Comparison of ENCODE assay signal across 8 cellular contexts in the genomic region with DNA sequence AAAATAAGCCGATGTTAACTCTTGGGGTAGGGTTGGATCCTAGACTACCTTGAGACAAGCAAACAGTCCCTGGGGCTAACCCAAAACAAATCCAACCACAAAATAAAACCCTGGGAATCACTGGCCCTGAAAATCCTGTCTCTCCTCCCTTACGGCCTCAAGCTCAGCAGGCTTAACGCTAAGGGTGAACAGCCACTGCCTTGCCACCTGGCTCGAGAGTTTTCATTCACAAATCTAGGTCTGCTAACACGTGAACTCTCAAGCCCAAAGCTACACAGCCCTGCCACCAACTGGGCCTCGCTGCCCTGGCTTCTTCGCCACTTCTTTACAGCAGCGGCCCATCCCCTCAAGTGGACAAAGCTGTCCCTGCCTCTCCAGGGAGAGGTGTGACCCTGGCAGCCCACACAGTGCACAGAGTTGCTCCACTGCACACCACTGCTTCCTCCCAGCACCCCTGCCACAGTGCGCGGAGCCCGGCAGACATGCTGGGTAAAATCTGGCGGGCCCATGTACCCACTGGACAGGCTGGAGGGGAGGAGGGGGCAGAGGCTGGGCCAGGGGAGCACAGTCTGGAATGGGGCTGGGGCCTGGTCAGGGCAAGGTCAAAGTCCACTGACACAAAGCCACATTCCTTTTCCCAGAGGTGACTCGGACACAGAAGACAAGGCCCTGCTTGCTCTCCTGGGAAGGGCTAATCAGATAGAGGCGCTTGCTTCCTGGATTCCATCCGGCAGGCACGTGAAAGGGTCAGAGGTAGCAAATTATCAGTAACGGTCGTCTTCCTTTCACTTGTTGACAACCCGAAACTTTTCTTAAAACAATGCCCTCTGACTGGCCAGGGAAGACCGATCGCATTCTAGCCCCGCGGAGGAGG. TPM values are rescaled to one million over a fixed set of nuclear protein-coding genes. Genes with fewer than 3 reads are reported as not detected.
A peak's percentile ranks its signal among the peaks of the same experiment; 100 is the strongest.
DNase-seq lines count a peak whose midpoint lies in the region; ATAC-seq and TF ChIP-seq lines count a peak whose summit lies in the region.

No MANE protein-coding gene starts in this region.

- BruUV-seq in mammary epithelial cell (replicated peaks; lab: Mats Ljungman, UMichigan), result no TSS peak

- in situ Hi-C loops in mammary epithelial cell (cut with MboI; ENCODE audit: low sequenced_read_pairs in 2 of 2), result no loop called here

- H3K27me3 ChIP-seq in Karpas-422 (ENCODE audit: low read length) (no peaks in the 10 kb centered on the region), mammary epithelial cell (ENCODE audit: insufficient read depth, low read length) (no peaks in the 10 kb centered on the region), mesendoderm (ENCODE audit: insufficient read depth, low read length, poor library complexity) (no peaks in the 10 kb centered on the region), foreskin keratinocyte (no peaks in the 10 kb centered on the region)

- H2AFZ ChIP-seq in Karpas-422 (ENCODE audit: low read length) (no peak overlapping the region), mammary epithelial cell (ENCODE audit: low read depth, low read length) (peak overlapping the region; percentile 65)

- CTCF ChIA-PET in mammary epithelial cell (lab: Charles Lee; ENCODE audit: low non-redundant PET), result no interaction called here

- H3K79me2 ChIP-seq in Karpas-422 (ENCODE audit: low read length), result peaks cover 17% of the 10 kb centered on the region; the same call in 1 of the 2 replicates
- H3K79me2 ChIP-seq in mammary epithelial cell (ENCODE audit: insufficient read depth, low read length), result peaks cover 35% of the 10 kb centered on the region
- H3K79me2 ChIP-seq in mesendoderm (ENCODE audit: control insufficient read depth, insufficient read depth, low read length), result peaks cover 2% of the 10 kb centered on the region

- ATAC-seq in sciatic nerve (no peak), foreskin keratinocyte (no peak)

- H4K5ac ChIP-seq in mesendoderm (ENCODE audit: low read length), result no peak overlapping the region

- H3K9me3 ChIP-seq in Karpas-422 (ENCODE audit: low read length), result no peaks in the 10 kb centered on the region
- no peaks in the 10 kb centered on the region for H3K9me3 ChIP-seq in mammary epithelial cell (replicated peaks; ENCODE audit: insufficient read depth, low read length)

- no peak overlapping the region for H2AK5ac ChIP-seq in mesendoderm (ENCODE audit: low read length)

- H3K4ac ChIP-seq in mesendoderm (ENCODE audit: low read depth, low read length), result no peak overlapping the region

- no peak overlapping the region for H2BK15ac ChIP-seq in mesendoderm (replicated peaks; ENCODE audit: low read depth)

- no peak overlapping the region for H2BK120ac ChIP-seq in mesendoderm (ENCODE audit: low read depth, low read length)

- dilution Hi-C loops in mammary epithelial cell (cut with HindIII; ENCODE audit: low sequenced_read_pairs), result loop anchor here (5.0 to 10.0 kb wide), 9 partner anchors 42 to 395 kb away; partner anchors contain the start of gene ACTG1

- H3K4me3 ChIP-seq in Karpas-422 (ENCODE audit: low read length) (peak overlapping the region; percentile 99), mammary epithelial cell (replicated peaks in 1 of 3; ENCODE audit: insufficient read depth in 1 of 3, low read depth in 2 of 3, low read length in 3 of 3) (peak overlapping the region; percentile 81 to 92 (median 83)), mesendoderm (ENCODE audit: low read length) (peak overlapping the region; percentile 46)

- peak overlapping the region; percentile 96 for H3K9ac ChIP-seq in Karpas-422 (ENCODE audit: low read length)
- peak overlapping the region; percentile 39 for H3K9ac ChIP-seq in mammary epithelial cell (ENCODE audit: insufficient read depth, low read length)
- H3K9ac ChIP-seq in mesendoderm (ENCODE audit: low read length), result peak overlapping the region; percentile 57

- intact Hi-C loops in mammary epithelial cell (cut with micrococcal nuclease) (no loop called here), sciatic nerve (cut with DNase I) (no loop called here)

- peak overlapping the region; percentile 55 for H3K23ac ChIP-seq in mesendoderm (ENCODE audit: low read length)

- H4K20me1 ChIP-seq in Karpas-422 (ENCODE audit: insufficient read depth, low read depth, low read length) (no peaks in the 10 kb centered on the region; the same call in 1 of the 2 replicates), mammary epithelial cell (ENCODE audit: insufficient read depth, low read length) (no peaks in the 10 kb centered on the region)

- no peak overlapping the region for H4K8ac ChIP-seq in mesendoderm (ENCODE audit: low read depth, low read length)

- peaks cover 11% of the 10 kb centered on the region for H3K4me1 ChIP-seq in Karpas-422 (ENCODE audit: low read length)
- peaks cover 12% of the 10 kb centered on the region for H3K4me1 ChIP-seq in mammary epithelial cell (ENCODE audit: insufficient read depth, low read length)
- H3K4me1 ChIP-seq in mesendoderm (ENCODE audit: control insufficient read depth, low read depth, low read length), result peaks cover 3% of the 10 kb centered on the region
- no peaks in the 10 kb centered on the region for H3K4me1 ChIP-seq in foreskin keratinocyte

- H2BK5ac ChIP-seq in mesendoderm (ENCODE audit: low read length), result no peak overlapping the region

- peaks cover 3% of the 10 kb centered on the region for H3K79me1 ChIP-seq in mesendoderm (ENCODE audit: low read length)

- TF ChIP-seq CTCF in mammary epithelial cell (conservative IDR thresholded peaks at IDR 0.05 in 1 of 2, IDR thresholded peaks at IDR 0.05 in 1 of 2; ENCODE audit: extremely low read depth in 1 of 2, insufficient read depth in 1 of 2, low read depth in 1 of 2, low read length in 2 of 2) (no peak), foreskin keratinocyte (conservative IDR thresholded peaks at IDR 0.05) (no peak)

- WGBS in mammary epithelial cell (ENCODE audit: low coverage, missing lambda C conversion rate), result 42% methylated on average over 21 of the region's 23 CpGs
- no CpG with 5 or more reads among the region's 23 CpGs for WGBS in mesendoderm (ENCODE audit: extremely low coverage, insufficient coverage, low lambda C conversion rate)

- DNase-seq in COLO829 (ENCODE audit: low spot score) (peak; percentile 47), Karpas-422 (peak; percentile 59), mammary epithelial cell (no peak), mesendoderm (peak; percentile 73), sciatic nerve (ENCODE audit: low spot score) (no peak), foreskin keratinocyte (no peak), NCI-H2196 (lab: John Stamatoyannopoulos, UW; ENCODE audit: unreplicated experiment) (no peak)
- no peak for DNase-seq in central memory CD4-positive, alpha-beta T cell

- H3K27ac ChIP-seq in Karpas-422 (ENCODE audit: low read length), result peak overlapping the region; percentile 29; the same call in 1 of the 2 replicates
- peak overlapping the region; percentile 19 for H3K27ac ChIP-seq in mammary epithelial cell (ENCODE audit: insufficient read depth, low read depth, low read length)
- no peak overlapping the region for H3K27ac ChIP-seq in mesendoderm (ENCODE audit: low read depth, low read length)
- no peak overlapping the region for H3K27ac ChIP-seq in foreskin keratinocyte

- peaks cover 5% of the 10 kb centered on the region; the same call in 1 of the 2 replicates for H3K36me3 ChIP-seq in Karpas-422 (ENCODE audit: insufficient read depth, low read length)
- H3K36me3 ChIP-seq in mammary epithelial cell (ENCODE audit: insufficient read depth, low read length), result peaks cover 9% of the 10 kb centered on the region
- peaks cover 6% of the 10 kb centered on the region for H3K36me3 ChIP-seq in mesendoderm (ENCODE audit: control insufficient read depth, insufficient read depth, low read length)

- H3K56ac ChIP-seq in mesendoderm (ENCODE audit: low read length), result peak overlapping the region; percentile 79

- H3K4me2 ChIP-seq in Karpas-422 (ENCODE audit: low read depth, low read length, poor library complexity, severe bottlenecking), result peak overlapping the region; percentile 75
- peak overlapping the region; percentile 93 for H3K4me2 ChIP-seq in mammary epithelial cell (ENCODE audit: insufficient read depth, low read depth, low read length)
- peak overlapping the region; percentile 90 for H3K4me2 ChIP-seq in mesendoderm (ENCODE audit: low read length)

- no peaks in the 10 kb centered on the region for H3K9me2 ChIP-seq in Karpas-422 (replicated peaks; ENCODE audit: insufficient read depth, low read length)

- no peak overlapping the region for H3K18ac ChIP-seq in mesendoderm (ENCODE audit: low read length)

RNA-seq across cellular contexts. Expression of gene PCYT2, which starts 1.0 kb away (rescaled TPM):
- 20.9 and 72.3 TPM in 2 replicates for total RNA-seq in Karpas-422 (2014; rRNA removed; shearing (Covaris generic); ENCODE audit: low replicate concordance)
- total RNA-seq in mammary epithelial cell (10 to 100 TPM; 23.5 to 48.7 TPM), sciatic nerve (34.1 TPM), foreskin keratinocyte (56.8 and 66.6 TPM in 2 replicates)
- polyA plus RNA-seq in mammary epithelial cell (51.6 TPM), foreskin keratinocyte (64.0 and 77.0 TPM in 2 replicates)
- 33.7 TPM for polyA minus RNA-seq in mammary epithelial cell
- 17.0 TPM for polyA plus RNA-seq in mesendoderm (2013, experiment 1 of 2)
- polyA plus RNA-seq in mesendoderm (2013, experiment 2 of 2), result 17.9 TPM

RNA-seq across cellular contexts. Expression of gene SIRT7, which starts 7.8 kb away (rescaled TPM):
- total RNA-seq in Karpas-422 (2014; rRNA removed; shearing (Covaris generic); ENCODE audit: low replicate concordance), result 19.6 and 33.7 TPM in 2 replicates
- total RNA-seq in mammary epithelial cell (10 to 100 TPM; 15.5 to 28.1 TPM), sciatic nerve (17.7 TPM), foreskin keratinocyte (13.8 and 15.0 TPM in 2 replicates)
- polyA plus RNA-seq in mammary epithelial cell (7.2 TPM), foreskin keratinocyte (17.8 and 19.5 TPM in 2 replicates)
- 12.6 TPM for polyA minus RNA-seq in mammary epithelial cell
- 6.8 TPM for polyA plus RNA-seq in mesendoderm (2013, experiment 1 of 2)
- 6.4 TPM for polyA plus RNA-seq in mesendoderm (2013, experiment 2 of 2)

RNA-seq across cellular contexts. Expression of gene NPB, which starts 8.2 kb away (rescaled TPM):
- 0.07 TPM in 1 of 2 replicates, not detected in the other for total RNA-seq in Karpas-422 (2014; rRNA removed; shearing (Covaris generic); ENCODE audit: low replicate concordance)
- not detected for total RNA-seq in mammary epithelial cell
- 0.06 TPM for polyA plus RNA-seq in mammary epithelial cell
- polyA minus RNA-seq in mammary epithelial cell, result not detected
- 1.1 TPM for polyA plus RNA-seq in mesendoderm (2013, experiment 1 of 2)
- 0.55 TPM for polyA plus RNA-seq in mesendoderm (2013, experiment 2 of 2)
- total RNA-seq in sciatic nerve, result 0.80 TPM
- total RNA-seq in foreskin keratinocyte, result 0.21 and 0.27 TPM in 2 replicates
- polyA plus RNA-seq in foreskin keratinocyte, result 0.19 and 0.32 TPM in 2 replicates

RNA-seq across cellular contexts. Expression of gene MAFG, which starts 17.3 kb away (rescaled TPM):
- total RNA-seq in Karpas-422 (2014; rRNA removed; shearing (Covaris generic); ENCODE audit: low replicate concordance), result 10.9 and 14.9 TPM in 2 replicates
- total RNA-seq in mammary epithelial cell (10 to 100 TPM; 19.8 to 27.9 TPM), sciatic nerve (27.8 TPM), foreskin keratinocyte (13.3 and 13.5 TPM in 2 replicates)
- polyA plus RNA-seq in mammary epithelial cell (11.5 TPM), foreskin keratinocyte (7.2 and 8.6 TPM in 2 replicates)
- 11.3 TPM for polyA minus RNA-seq in mammary epithelial cell
- 25.3 TPM for polyA plus RNA-seq in mesendoderm (2013, experiment 1 of 2)
- 24.3 TPM for polyA plus RNA-seq in mesendoderm (2013, experiment 2 of 2)

RNA-seq across cellular contexts. Expression of gene ANAPC11, which starts 18.7 kb away (rescaled TPM):
- total RNA-seq in Karpas-422 (2014; rRNA removed; shearing (Covaris generic); ENCODE audit: low replicate concordance), result 87.1 and 132 TPM in 2 replicates
- 100 to 1,000 TPM in 1 of 2 donors, 10 to 100 TPM in 1; 65.3 to 112 TPM for total RNA-seq in mammary epithelial cell
- polyA plus RNA-seq in mammary epithelial cell, result 285 TPM
- 68.5 TPM for polyA minus RNA-seq in mammary epithelial cell
- 258 TPM for polyA plus RNA-seq in mesendoderm (2013, experiment 1 of 2)
- polyA plus RNA-seq in mesendoderm (2013, experiment 2 of 2), result 256 TPM
- total RNA-seq in sciatic nerve, result 58.2 TPM
- 160 and 168 TPM in 2 replicates for total RNA-seq in foreskin keratinocyte
- 295 and 335 TPM in 2 replicates for polyA plus RNA-seq in foreskin keratinocyte

Comparison
In these comparisons a context has a peak if more than half of its experiments do, and no peak if none do; other contexts are left out.
1. DNase-seq: peak in COLO829 (single experiment), Karpas-422 (single experiment) and mesendoderm (single experiment); none in mammary epithelial cell (single experiment), central memory CD4-positive, alpha-beta T cell (single experiment), sciatic nerve (single experiment), foreskin keratinocyte (0 of 2) and NCI-H2196 (single experiment).
2. H3K27ac ChIP-seq: peak in Karpas-422 (single experiment) and mammary epithelial cell (single experiment); none in mesendoderm (single experiment) and foreskin keratinocyte (single experiment).
3. H3K4me3 ChIP-seq: peak in every context shown above with its lines; median percentile 99 in Karpas-422; 83 in mammary epithelial cell; 46 in mesendoderm.
4. H3K9ac ChIP-seq: peak in every context shown above with its lines; median percentile 96 in Karpas-422; 57 in mesendoderm; 39 in mammary epithelial cell.
5. Peak in every context shown above with its lines, with median percentiles within 50 percentile points of each other: H3K4me2 ChIP-seq.